1 cellular context compared by ENCODE assay signal in genomic region chr3:72548992-72549391, GRCh38.
TF ChIP-seq lines count a peak whose summit lies in the region.

No MANE protein-coding gene starts in this region.

TF ChIP-seq in GM23338, 12 proteins besides CTCF, POLR2A, EP300 and RAD21 (continued from another document):
- TF ChIP-seq REST (IDR thresholded peaks at IDR 0.05; ENCODE audit: unreplicated experiment) (no peak), CREB1 (CRISPR knock-in tag; IDR thresholded peaks at IDR 0.05; ENCODE audit: low read depth) (no peak)
